Comparison of ENCODE assay signal across 10 cellular contexts in the genomic region with DNA sequence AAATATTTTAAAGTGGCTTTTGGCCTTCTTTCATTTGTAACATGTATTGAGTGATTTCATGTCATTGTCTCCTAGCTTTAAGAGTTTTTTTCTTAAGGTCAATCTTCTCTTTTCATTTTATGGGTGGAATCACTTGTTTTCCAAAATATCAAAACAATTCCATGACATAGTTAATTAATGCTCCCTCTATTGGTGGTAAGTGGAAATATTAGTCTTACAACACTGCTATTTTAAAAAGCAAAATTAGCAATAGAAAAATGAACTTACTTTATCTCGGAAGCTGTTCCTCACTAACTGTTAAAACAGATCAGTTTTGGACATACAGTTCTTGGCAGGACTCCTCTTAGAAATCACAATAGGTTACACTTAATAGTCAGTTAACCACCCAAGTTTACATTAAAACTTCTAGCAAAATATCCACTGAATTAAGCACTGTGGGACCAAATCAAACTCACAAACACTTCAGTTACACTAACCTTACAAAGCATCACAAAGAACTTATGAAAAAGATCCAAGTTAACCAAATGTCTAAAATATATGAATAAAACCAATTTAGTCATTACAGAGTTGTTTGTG. TPM values are rescaled to one million over a fixed set of nuclear protein-coding genes. Genes with fewer than 3 reads are reported as not detected.
A peak's percentile ranks its signal among the peaks of the same experiment; 100 is the strongest.
DNase-seq lines count a peak whose midpoint lies in the region; ATAC-seq and TF ChIP-seq lines count a peak whose summit lies in the region.
"Had no signal": no experiment of that assay in that cellular context is flagged by ENCODE, and none has a peak within 500 bp of the region (broad histone marks: within the 10 kb centered on the region; RNA-seq: fewer than 3 reads in every experiment).

No MANE protein-coding gene starts in this region.

- no peak overlapping the region for H3K27ac ChIP-seq in CD8-positive, alpha-beta memory T cell (ENCODE audit: low read depth, low read length)

- H3K36me3 Mint-ChIP-seq in CD8-positive, alpha-beta memory T cell, result peaks cover 5 to 16% (median 9%) of the 10 kb centered on the region in 3 donors
- peaks cover 69% of the 10 kb centered on the region for H3K36me3 Mint-ChIP-seq in brain
- peaks cover 4% of the 10 kb centered on the region for H3K36me3 Mint-ChIP-seq in mesothelial cell of epicardium

- CTCF ChIA-PET in CD8-positive, alpha-beta memory T cell (lab: Charles Lee), result interaction anchor here (0.7 to 4.8 kb wide), 14 partner anchors 12 to 184 kb away, joined by 3 to 29 read pairs (median 4); a partner anchor contains a TSS

- no peaks in the 10 kb centered on the region for H3K27me3 ChIP-seq in CD8-positive, alpha-beta memory T cell (ENCODE audit: insufficient read depth, low read length, poor library complexity, severe bottlenecking)

- TF ChIP-seq CTCF in brain (conservative IDR thresholded peaks at IDR 0.05) (peak; percentile 44 to 65), mesothelial cell of epicardium (IDR thresholded peaks at IDR 0.05; ENCODE audit: unreplicated experiment) (peak; percentile 76)

- H3K36me3 ChIP-seq in CD8-positive, alpha-beta memory T cell (ENCODE audit: insufficient read depth, low read length), result no peaks in the 10 kb centered on the region

- H3K9me3 ChIP-seq in CD8-positive, alpha-beta memory T cell (ENCODE audit: low read length), result no peaks in the 10 kb centered on the region

- H3K9me3 Mint-ChIP-seq in CD8-positive, alpha-beta memory T cell, result no peaks in the 10 kb centered on the region
- H3K9me3 Mint-ChIP-seq in brain (peaks cover 0 to 8% (median 4%) of the 10 kb centered on the region in 5 experiments), mesothelial cell of epicardium (peaks cover 9% of the 10 kb centered on the region)

- peak overlapping the region in 7 of 8 donors; percentile 1 to 93 (median 65) for H3K27ac Mint-ChIP-seq in CD8-positive, alpha-beta memory T cell
- H3K27ac Mint-ChIP-seq in brain, result peak overlapping the region in 3 of 5 experiments; percentile 10 to 94 (median 33)
- no peak overlapping the region for H3K27ac Mint-ChIP-seq in mesothelial cell of epicardium

- H3K4me1 Mint-ChIP-seq in CD8-positive, alpha-beta memory T cell, result peaks cover 62 to 95% (median 92%) of the 10 kb centered on the region in 3 donors
- H3K4me1 Mint-ChIP-seq in brain (peaks cover 41% of the 10 kb centered on the region), mesothelial cell of epicardium (no peaks in the 10 kb centered on the region)

- no peak overlapping the region for H3K4me3 ChIP-seq in CD8-positive, alpha-beta memory T cell (ENCODE audit: low read length)

- POLR2A ChIA-PET in CD8-positive, alpha-beta memory T cell (lab: Charles Lee), result interaction anchor here (1.4 kb wide), 1 partner anchor 122 kb away, joined by 4 read pairs; no protein-coding TSS in a partner anchor

- no peak for DNase-seq in CD8-positive, alpha-beta memory T cell
- peak; percentile 33 for DNase-seq in HCEC 1CT
- DNase-seq in mesothelial cell of epicardium (ENCODE audit: low spot score in 2 of 2, unreplicated experiment in 2 of 2), result no peak
- DNase-seq in effector CD4-positive, alpha-beta T cell, result no peak
- DNase-seq in GOT3 (lab: John Stamatoyannopoulos, UW), result no peak
- no peak for DNase-seq in anterior cingulate cortex (lab: John Stamatoyannopoulos, UW)
- DNase-seq: cerebellar nuclear complex had no signal

- peaks cover 19% of the 10 kb centered on the region for H3K4me1 ChIP-seq in CD8-positive, alpha-beta memory T cell (ENCODE audit: insufficient read depth, low read length)

- ATAC-seq in activated CD4-positive, CD25-positive, alpha-beta regulatory T cell treated with anti-CD3 and anti-CD28 coated beads, Interleukin-2, amount 50 U/mL, for 24 hours, result no peak

- H3K27me3 Mint-ChIP-seq in CD8-positive, alpha-beta memory T cell, result no peaks in the 10 kb centered on the region
- H3K27me3 Mint-ChIP-seq in brain, result no peaks in the 10 kb centered on the region
- H3K27me3 Mint-ChIP-seq in mesothelial cell of epicardium (ENCODE audit: low read depth), result no peaks in the 10 kb centered on the region

- peak overlapping the region in 3 of 7 donors; percentile 1 to 32 (median 5) for H3K4me3 Mint-ChIP-seq in CD8-positive, alpha-beta memory T cell
- H3K4me3 Mint-ChIP-seq in brain, result no peak overlapping the region
- H3K4me3 Mint-ChIP-seq in mesothelial cell of epicardium, result no peak overlapping the region

RNA-seq across cellular contexts. Expression of a gene that starts 42.4 kb away (rescaled TPM):
- total RNA-seq in CD8-positive, alpha-beta memory T cell, result 100 to 1,000 TPM; 185 TPM
- 92.8 TPM for polyA plus RNA-seq in CD8-positive, alpha-beta memory T cell
- not detected for polyA plus RNA-seq in brain (ENCODE audit: insufficient read depth, low read depth, low replicate concordance)
- not detected in 3 replicates for total RNA-seq in mesothelial cell of epicardium
- total RNA-seq: myocyte had no signal

Comparison
In these comparisons a context has a peak if more than half of its experiments do, and no peak if none do; other contexts are left out.
1. RNA of a gene that starts 42.4 kb away (total RNA-seq): 185 TPM in CD8-positive, alpha-beta memory T cell; not detected in mesothelial cell of epicardium; every median in the first group is over 100 times any median in the second.